In genomic region chr6:83511901-83512681, GRCh38 we compare ENCODE assay signal across 8 cellular contexts. TPM values are rescaled to one million over a fixed set of nuclear protein-coding genes. Genes with fewer than 3 reads are reported as not detected.
DNase-seq lines count a peak whose midpoint lies in the region; ATAC-seq and TF ChIP-seq lines count a peak whose summit lies in the region.

TSS of gene PRSS35 (plus strand) at chr6:83512534. CDS start at chr6:83523442, 10,908 bp downstream.

- H3K9me3 ChIP-seq in lung (ENCODE audit: control insufficient read depth in 2 of 2, insufficient read depth in 1 of 2, low read length in 1 of 2) (no peaks in the 10 kb centered on the region), thoracic aorta (no peaks in the 10 kb centered on the region)

- H3K27me3 ChIP-seq in lung (ENCODE audit: control insufficient read depth, insufficient read depth) (no peaks in the 10 kb centered on the region), thoracic aorta (replicated peaks; ENCODE audit: insufficient read depth) (no peaks in the 10 kb centered on the region)

- 2 to 3% methylated on average over 38 of the region's 38 CpGs for WGBS in lung, 2 donors

- H3K4me3 ChIP-seq in lung (peak within 1 kb of the TSS; percentile 12), thoracic aorta (peak within 1 kb of the TSS; percentile 79)

- ATAC-seq in lung (ENCODE audit: insufficient read depth, low FRiP score) = peak; percentile 69
- ATAC-seq in thoracic aorta (ENCODE audit: insufficient number of reproducible peaks, low FRiP score, low read depth) = peak; percentile 32
- ATAC-seq in HG03565 (IDR thresholded peaks at IDR 0.05; ENCODE audit: unreplicated experiment) = no peak

- DNase-seq in stimulated activated CD4-positive, alpha-beta T cell treated with anti-CD3 and anti-CD28 coated beads, Interleukin-15, amount 100 ng/mL, for 24 hours = peak; percentile 30
- DNase-seq in stimulated activated CD4-positive, alpha-beta T cell treated with anti-CD3 and anti-CD28 coated beads, Interleukin-4, amount 100 ng/mL, for 24 hours = no peak
- DNase-seq in HT-29 (ENCODE audit: low spot score) (peak; percentile 73), SHP77 treated with DMSO at 0.1 percent for 48 hours (lab: John Stamatoyannopoulos, UW) (peak; percentile 61), ecto neural progenitor cell (ENCODE audit: low spot score) (peak; percentile 92), lung (ENCODE audit: low spot score) (no peak), thoracic aorta (ENCODE audit: low spot score) (no peak)

- TF ChIP-seq CTCF in lung (IDR thresholded peaks at IDR 0.05; ENCODE audit: control extremely low read depth, extremely low read depth) = peak; percentile 28
- TF ChIP-seq CTCF in thoracic aorta (IDR thresholded peaks at IDR 0.05) = peak; percentile 60

- H3K4me1 ChIP-seq in lung (ENCODE audit: control insufficient read depth in 2 of 2, insufficient read depth in 2 of 2, low read length in 2 of 2) = no peaks in the 10 kb centered on the region
- H3K4me1 ChIP-seq in thoracic aorta (ENCODE audit: control insufficient read depth in 1 of 2, low read depth in 2 of 2) = peaks cover 14 to 26% of the 10 kb centered on the region in 2 donors

- H3K27ac ChIP-seq in lung (ENCODE audit: low read depth in 1 of 2, low read length in 1 of 2) (no peak within 1 kb of the TSS), thoracic aorta (peak within 1 kb of the TSS; percentile 53 to 71)

- H3K36me3 ChIP-seq in lung (ENCODE audit: control insufficient read depth in 2 of 2, insufficient read depth in 2 of 2, low read length in 2 of 2) (no peaks in the 10 kb centered on the region), thoracic aorta (no peaks in the 10 kb centered on the region)

RNA-seq across cellular contexts. Expression of gene PRSS35, which starts in this region (rescaled TPM):
- not detected in 2 replicates for total RNA-seq in HT-29 (2014; rRNA removed; shearing (Covaris generic))
- total RNA-seq in lung = 1 to 10 TPM in 1 of 2 donors, under 1 TPM in 1; 0.46 to 9.9 TPM
- under 1 TPM; 0.14 to 0.53 TPM for polyA plus RNA-seq in lung
- 1 to 10 TPM; 3.1 to 4.7 TPM for total RNA-seq in thoracic aorta

Comparison
In these comparisons a context has a peak if more than half of its experiments do, and no peak if none do; other contexts are left out.
1. DNase-seq: peak in stimulated activated CD4-positive, alpha-beta T cell treated with anti-CD3 and anti-CD28 coated beads, Interleukin-15, amount 100 ng/mL, for 24 hours (single experiment), SHP77 treated with DMSO at 0.1 percent for 48 hours (single experiment) and ecto neural progenitor cell (single experiment); none in stimulated activated CD4-positive, alpha-beta T cell treated with anti-CD3 and anti-CD28 coated beads, Interleukin-4, amount 100 ng/mL, for 24 hours (single experiment), lung (single experiment) and thoracic aorta (single experiment).
2. Peak in DNase-seq in HT-29; RNA of the gene not detected or under 1 TPM.
3. H3K27ac ChIP-seq: peak in thoracic aorta (2 of 2); none in lung (0 of 2).